8 cellular contexts compared by ENCODE assay signal in genomic region chr18:36828630-36829361, GRCh38. TPM values are rescaled to one million over a fixed set of nuclear protein-coding genes. Genes with fewer than 3 reads are reported as not detected.
DNase-seq lines count a peak whose midpoint lies in the region; ATAC-seq and TF ChIP-seq lines count a peak whose summit lies in the region.

TSS of gene KIAA1328 (plus strand) at chr18:36829127. CDS start at chr18:36829139, 12 bp downstream.
TSS of gene TPGS2 (minus strand) at chr18:36829002. CDS start at chr18:36828767, 235 bp downstream.

- peak within 1 kb of the TSS; percentile 64 for H3K4me2 ChIP-seq in SU-DHL-6 (ENCODE audit: low read depth, low read length, poor library complexity, severe bottlenecking)

- peaks cover 11% of the 10 kb centered on the region for H3F3A ChIP-seq in SU-DHL-6 (ENCODE audit: insufficient read depth)

- H3K27me3 Mint-ChIP-seq in activated naive CD8-positive, alpha-beta T cell treated with anti-CD3 and anti-CD28 coated beads, Interleukin-2, amount 50 U/mL, for 24 hours, result no peaks in the 10 kb centered on the region

- TF ChIP-seq EP300 in upper lobe of left lung (IDR thresholded peaks at IDR 0.05), result no peak

- H3K4me3 Mint-ChIP-seq in activated naive CD8-positive, alpha-beta T cell treated with anti-CD3 and anti-CD28 coated beads, Interleukin-2, amount 50 U/mL, for 24 hours, result peak within 1 kb of the TSS; percentile 85

- peak within 1 kb of the TSS; percentile 19 for H3K27ac ChIP-seq in SU-DHL-6 (ENCODE audit: low read depth, low read length)
- peak within 1 kb of the TSS; percentile 80 to 91 (median 87) for H3K27ac ChIP-seq in upper lobe of left lung

- peak within 1 kb of the TSS; percentile 92 for H2AFZ ChIP-seq in SU-DHL-6 (ENCODE audit: low read depth, low read length, severe bottlenecking)

- H3K4me3 ChIP-seq in SU-DHL-6 (ENCODE audit: insufficient read depth, low read length, poor library complexity, severe bottlenecking) (peak within 1 kb of the TSS; percentile 88), upper lobe of left lung (peak within 1 kb of the TSS; percentile 75 to 92 (median 90))

- H3K4me1 ChIP-seq in upper lobe of left lung, result peaks cover 11 to 26% (median 19%) of the 10 kb centered on the region in 4 donors

- DNase-seq in NCI-H1105 treated with DMSO at 0.1 percent for 48 hours (lab: John Stamatoyannopoulos, UW), result peak; percentile 87
- peak; percentile 84 for DNase-seq in activated naive CD8-positive, alpha-beta T cell treated with anti-CD3 and anti-CD28 coated beads, Interleukin-2, amount 50 U/mL, for 24 hours
- peak; percentile 95 for DNase-seq in cardiac septum (ENCODE audit: low spot score)
- DNase-seq in posterior vena cava (ENCODE audit: low spot score), result peak; percentile 97
- DNase-seq in upper lobe of left lung, result peak; percentile 92 to 98

- no peaks in the 10 kb centered on the region for H4K20me1 ChIP-seq in SU-DHL-6 (ENCODE audit: low read depth, low read length)

- WGBS in upper lobe of left lung, 2 donors, result 1 to 3% methylated on average over 9 to 44 of the region's 83 CpGs

- H3K79me2 ChIP-seq in SU-DHL-6 (ENCODE audit: insufficient read depth, low read length), result peaks cover 32% of the 10 kb centered on the region

- no peaks in the 10 kb centered on the region for H3K9me2 ChIP-seq in SU-DHL-6 (replicated peaks; ENCODE audit: insufficient read depth, low read length)

- peaks cover 8% of the 10 kb centered on the region for H3K36me3 Mint-ChIP-seq in activated naive CD8-positive, alpha-beta T cell treated with anti-CD3 and anti-CD28 coated beads, Interleukin-2, amount 50 U/mL, for 24 hours (ENCODE audit: low read depth)

- H3K9me3 Mint-ChIP-seq in activated naive CD8-positive, alpha-beta T cell treated with anti-CD3 and anti-CD28 coated beads, Interleukin-2, amount 50 U/mL, for 24 hours, result no peaks in the 10 kb centered on the region

- TF ChIP-seq CTCF in GM12874 (IDR thresholded peaks at IDR 0.05; ENCODE audit: insufficient read depth, low read depth, low read length) (peak; percentile 55), SU-DHL-6 (IDR thresholded peaks at IDR 0.05; ENCODE audit: insufficient read depth, low read length, poor library complexity, severe bottlenecking) (peak; percentile 50), upper lobe of left lung (IDR thresholded peaks at IDR 0.05) (peak in 4 of 6 experiments; percentile 22 to 74 (median 48))

- intact Hi-C loops in cardiac septum (cut with DNase I), result no loop called here
- intact Hi-C loops in posterior vena cava (cut with DNase I), result no loop called here

- H3K36me3 ChIP-seq in SU-DHL-6 (ENCODE audit: low read length) (no peaks in the 10 kb centered on the region), upper lobe of left lung (no peaks in the 10 kb centered on the region)

- H3K9me3 ChIP-seq in SU-DHL-6 (ENCODE audit: insufficient read depth, low read length) (no peaks in the 10 kb centered on the region), upper lobe of left lung (no peaks in the 10 kb centered on the region)

- peak within 1 kb of the TSS; percentile 75 for H3K9ac ChIP-seq in SU-DHL-6 (ENCODE audit: low read length)

- peak; percentile 93 for ATAC-seq in HG02678 (IDR thresholded peaks at IDR 0.05; ENCODE audit: unreplicated experiment)
- ATAC-seq in activated naive CD8-positive, alpha-beta T cell treated with anti-CD3 and anti-CD28 coated beads, Interleukin-2, amount 50 U/mL, for 24 hours, result peak; percentile 90
- ATAC-seq in upper lobe of left lung (ENCODE audit: low FRiP score in 2 of 2), result peak; percentile 95 to 99

- peak in 3 of 4 donors; percentile 21 to 78 (median 58) for TF ChIP-seq POLR2A in upper lobe of left lung (IDR thresholded peaks at IDR 0.05)

- no peaks in the 10 kb centered on the region for H3K27me3 ChIP-seq in SU-DHL-6 (ENCODE audit: low read length)
- H3K27me3 ChIP-seq in upper lobe of left lung, result no peaks in the 10 kb centered on the region

- peaks cover 40% of the 10 kb centered on the region for H3K4me1 Mint-ChIP-seq in activated naive CD8-positive, alpha-beta T cell treated with anti-CD3 and anti-CD28 coated beads, Interleukin-2, amount 50 U/mL, for 24 hours

- peak within 1 kb of the TSS; percentile 92 for H3K27ac Mint-ChIP-seq in activated naive CD8-positive, alpha-beta T cell treated with anti-CD3 and anti-CD28 coated beads, Interleukin-2, amount 50 U/mL, for 24 hours

RNA-seq across cellular contexts. Expression of gene KIAA1328, which starts in this region (rescaled TPM):
- total RNA-seq in cardiac septum (4.8 TPM), posterior vena cava (10 to 100 TPM; 11.7 to 13.2 TPM), upper lobe of left lung (10 to 100 TPM; 10.6 to 66.0 (median 28.8) TPM)

RNA-seq across cellular contexts. Expression of gene TPGS2, which starts in this region (rescaled TPM):
- total RNA-seq in cardiac septum, result 28.4 TPM
- total RNA-seq in posterior vena cava, result 10 to 100 TPM; 57.7 to 67.8 TPM
- 100 to 1,000 TPM in 3 of 6 donors, 10 to 100 TPM in 3; 63.6 to 133 (median 94.9) TPM for total RNA-seq in upper lobe of left lung

Comparison
In these comparisons a context has a peak if more than half of its experiments do, and no peak if none do; other contexts are left out.
1. Peak in every context shown above with its lines: DNase-seq, ATAC-seq, H3K4me3 ChIP-seq and H3K27ac ChIP-seq.